ENCODE assay signal across 10 cellular contexts in the genomic region with DNA sequence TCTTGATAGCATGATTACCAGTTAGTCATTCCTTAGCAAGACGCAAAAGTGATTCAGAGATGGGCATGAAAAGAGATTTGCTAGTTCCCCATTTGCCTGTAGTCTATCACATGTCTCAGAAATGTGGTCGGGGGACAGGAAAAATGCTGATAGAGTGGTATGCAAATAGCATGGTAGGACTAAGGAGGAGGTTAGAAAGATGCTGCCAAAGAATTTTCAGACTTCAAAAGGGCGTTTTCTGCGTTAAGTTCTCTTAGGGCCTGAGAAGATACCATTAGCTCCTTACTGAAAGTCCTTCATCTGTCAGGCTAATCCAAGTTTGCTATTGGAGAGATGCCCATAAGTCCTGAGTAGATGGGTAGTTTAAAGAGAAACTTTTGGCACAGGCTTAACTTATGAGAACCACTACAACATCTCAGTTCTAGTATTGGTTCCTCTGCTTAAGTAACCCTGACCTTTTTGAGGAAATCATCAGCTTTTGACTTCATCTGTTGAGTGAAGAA.
DNase-seq lines count a peak whose midpoint lies in the region; ATAC-seq and TF ChIP-seq lines count a peak whose summit lies in the region.
"Had no signal": no experiment of that assay in that cellular context is flagged by ENCODE, and none has a peak within 500 bp of the region (broad histone marks: within the 10 kb centered on the region; RNA-seq: fewer than 3 reads in every experiment).

No MANE protein-coding gene starts in this region.

- ATAC-seq in GM19025 (IDR thresholded peaks at IDR 0.05; ENCODE audit: low read depth, unreplicated experiment) (peak; percentile 78), HG02884 (IDR thresholded peaks at IDR 0.05; ENCODE audit: unreplicated experiment) (peak; percentile 77)

- in situ Hi-C loops in HAP-1 (cut with MboI; ENCODE audit: low sequenced_read_pairs), result no loop called here

- peak overlapping the region; percentile 53 to 75 for H3K4me3 ChIP-seq in cardiac fibroblast (replicated peaks in 1 of 2; ENCODE audit: low read depth in 2 of 2, low read length in 2 of 2)
- H3K4me3 ChIP-seq in skin epidermis, result peak overlapping the region in 5 of 7 experiments; percentile 32 to 48 (median 36)
- H3K4me3 ChIP-seq in HAP-1, result no peak overlapping the region

- DNase-seq in cardiac fibroblast (ENCODE audit: low read depth in 2 of 2) (peak; percentile 62 to 71), retina (no peak), midbrain (lab: John Stamatoyannopoulos, UW) (no peak), NCI-H2029 treated with DMSO at 0.1 percent for 48 hours (lab: John Stamatoyannopoulos, UW) (no peak), HAP-1 (ENCODE audit: low spot score in 2 of 2) (no peak)
- DNase-seq: erythroblast, HFFc6 had no signal

- no peak for TF ChIP-seq CTCF in cardiac fibroblast (IDR thresholded peaks at IDR 0.05; ENCODE audit: low read depth, low read length)

- H3K9me3 ChIP-seq in HAP-1, result no peaks in the 10 kb centered on the region

- peaks cover 20% of the 10 kb centered on the region for H3K4me1 ChIP-seq in HAP-1

- no peaks in the 10 kb centered on the region; the same call in 1 of the 2 replicates for H3K36me3 ChIP-seq in HAP-1 (replicated peaks)

- H3K27me3 ChIP-seq in HAP-1 (ENCODE audit: low read depth), result no peaks in the 10 kb centered on the region

- H3K27ac ChIP-seq in skin epidermis, result peak overlapping the region in 8 of 21 experiments; percentile 3 to 89 (median 82)

Comparison
In these comparisons a context has a peak if more than half of its experiments do, and no peak if none do; other contexts are left out.
1. DNase-seq: peak in cardiac fibroblast (2 of 2); none in retina (single experiment), midbrain (single experiment), NCI-H2029 treated with DMSO at 0.1 percent for 48 hours (single experiment) and HAP-1 (0 of 2).